ENCODE assay signal across 8 cellular contexts in the genomic region with DNA sequence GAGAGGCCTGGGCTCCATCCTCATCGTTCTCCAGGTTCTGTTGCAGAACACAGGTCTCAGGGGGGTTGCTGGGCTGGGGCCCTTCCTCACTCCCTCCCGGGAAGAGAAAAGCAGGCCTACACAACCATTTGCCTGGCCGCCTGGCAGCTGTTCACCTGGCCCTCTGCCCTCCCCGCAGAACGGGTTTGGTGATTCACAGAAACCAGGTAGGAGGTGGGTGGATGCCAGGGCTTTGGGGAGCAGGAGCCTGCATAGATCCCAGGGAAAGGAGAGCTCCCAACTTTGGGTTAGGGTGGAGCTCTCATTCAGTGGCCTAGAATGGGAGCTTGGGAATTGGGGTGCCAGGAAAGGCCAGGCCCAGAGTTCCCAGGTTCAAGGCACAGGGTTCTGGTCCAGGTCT. TPM values are rescaled to one million over a fixed set of nuclear protein-coding genes. Genes with fewer than 3 reads are reported as not detected.
DNase-seq lines count a peak whose midpoint lies in the region; ATAC-seq and TF ChIP-seq lines count a peak whose summit lies in the region.

No MANE protein-coding gene starts in this region.

- H3K4me3 ChIP-seq in SJSA1 (peak overlapping the region; percentile 89), epithelial cell of proximal tubule (ENCODE audit: low read depth, low read length) (peak overlapping the region; percentile 84), neutrophil (ENCODE audit: low read depth in 1 of 2, low read length in 1 of 2) (peak overlapping the region; percentile 69 to 91)

- ATAC-seq in HG03196 (IDR thresholded peaks at IDR 0.05; ENCODE audit: unreplicated experiment) = no peak

- H3K36me3 ChIP-seq in SJSA1 (peaks cover 9% of the 10 kb centered on the region), neutrophil (no peaks in the 10 kb centered on the region)

- DNase-seq in NCI-H748 (lab: John Stamatoyannopoulos, UW; ENCODE audit: unreplicated experiment) (peak; percentile 25), NCI-H748 treated with DMSO at 0.1 percent for 48 hours (lab: John Stamatoyannopoulos, UW) (no peak), SJSA1 (ENCODE audit: low read depth in 1 of 2, low spot score in 2 of 2) (no peak), epithelial cell of proximal tubule (ENCODE audit: low read depth) (no peak), AG08395 (ENCODE audit: low spot score) (no peak), Ammon's horn (ENCODE audit: low spot score) (no peak)

- H3K27ac ChIP-seq in SJSA1 (no peak overlapping the region), neutrophil (peak overlapping the region; percentile 73)

- H3K27me3 ChIP-seq in SJSA1 (replicated peaks) (no peaks in the 10 kb centered on the region), neutrophil (no peaks in the 10 kb centered on the region)

- TF ChIP-seq CTCF in epithelial cell of proximal tubule (conservative IDR thresholded peaks at IDR 0.05; ENCODE audit: low read depth, low read length) (no peak), neutrophil (IDR thresholded peaks at IDR 0.05) (no peak)

- 0 out of 2 replicates have a peak, but pooled peaks cover 2% of the 10 kb centered on the region for H3K9me3 ChIP-seq in SJSA1 (replicated peaks)
- H3K9me3 ChIP-seq in neutrophil = no peaks in the 10 kb centered on the region

- H3K4me1 ChIP-seq in SJSA1 (replicated peaks) (peaks cover 29% of the 10 kb centered on the region), neutrophil (ENCODE audit: control insufficient read depth in 1 of 2, insufficient read depth in 1 of 2, low read depth in 1 of 2, low read length in 1 of 2) (peaks cover 27 to 39% of the 10 kb centered on the region in 2 experiments)

RNA-seq across cellular contexts. Expression of gene TMEM134, which starts 1.0 kb away (rescaled TPM):
- 61.1 and 105 TPM in 2 replicates for total RNA-seq in SJSA1 (2014; rRNA removed; shearing (Covaris generic))
- total RNA-seq in epithelial cell of proximal tubule = 26.1 and 74.0 TPM in 2 replicates

RNA-seq across cellular contexts. Expression of gene CABP4, which starts 12.9 kb away (rescaled TPM):
- not detected in 2 replicates for total RNA-seq in SJSA1 (2014; rRNA removed; shearing (Covaris generic))
- total RNA-seq in epithelial cell of proximal tubule = not detected in 2 replicates

RNA-seq across cellular contexts. Expression of gene AIP, which starts 14.8 kb away (rescaled TPM):
- 184 and 185 TPM in 2 replicates for total RNA-seq in SJSA1 (2014; rRNA removed; shearing (Covaris generic))
- 62.0 and 63.4 TPM in 2 replicates for total RNA-seq in epithelial cell of proximal tubule

RNA-seq across cellular contexts. Expression of gene GPR152, which starts 15.5 kb away (rescaled TPM):
- total RNA-seq in SJSA1 (2014; rRNA removed; shearing (Covaris generic)) = not detected in 2 replicates
- total RNA-seq in epithelial cell of proximal tubule = not detected in 2 replicates

RNA-seq across cellular contexts. Expression of gene CORO1B, which starts 24.8 kb away (rescaled TPM):
- 123 and 181 TPM in 2 replicates for total RNA-seq in SJSA1 (2014; rRNA removed; shearing (Covaris generic))
- 88.8 and 137 TPM in 2 replicates for total RNA-seq in epithelial cell of proximal tubule
